8 cellular contexts compared by ENCODE assay signal in the genomic region with DNA sequence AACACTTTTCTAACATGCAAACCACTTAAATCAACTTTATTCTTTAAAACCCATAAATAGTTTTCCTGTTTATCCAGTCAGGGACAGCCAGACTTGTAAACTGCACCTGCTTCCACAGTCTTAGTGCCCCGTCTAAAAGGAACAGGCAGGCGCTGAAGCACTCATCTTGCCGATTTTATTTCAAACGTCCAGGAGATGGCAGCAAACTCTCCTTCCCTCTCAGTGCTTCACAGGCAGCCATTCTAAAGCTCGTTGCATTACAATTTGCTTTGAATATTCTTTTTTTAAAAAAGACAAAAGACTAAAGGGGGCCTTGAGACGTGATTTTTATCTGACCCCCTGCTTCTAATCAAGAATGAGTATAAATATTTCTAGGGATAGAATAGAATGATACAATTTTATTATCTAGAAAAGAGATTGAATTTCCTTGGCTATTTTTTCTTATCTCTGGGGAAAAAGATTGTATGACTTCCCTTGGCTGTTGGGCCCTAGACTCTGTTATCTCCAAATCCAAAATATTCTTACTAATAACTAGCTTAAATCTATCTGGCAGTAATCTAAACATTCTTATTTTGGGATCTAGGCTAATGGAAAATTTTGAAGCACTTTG.
DNase-seq lines count a peak whose midpoint lies in the region; ATAC-seq, FAIRE-seq and TF ChIP-seq lines count a peak whose summit lies in the region.

No MANE protein-coding gene starts in this region.

- ATAC-seq in GM18498 (IDR thresholded peaks at IDR 0.05; ENCODE audit: unreplicated experiment) (peak; percentile 92), HG02840 (IDR thresholded peaks at IDR 0.05; ENCODE audit: low FRiP score, unreplicated experiment) (peak; percentile 77)

- DNase-seq in NCI-H128 (lab: John Stamatoyannopoulos, UW; ENCODE audit: unreplicated experiment) (peak; percentile 43), T follicular helper cell (ENCODE audit: low read depth) (peak; percentile 29), keratinocyte (ENCODE audit: low read depth, low spot score) (no peak)
- DNase-seq in stimulated activated CD4-positive, alpha-beta T cell treated with anti-CD3 and anti-CD28 coated beads, Interleukin-2, amount 100 ng/mL, for 4 hours (ENCODE audit: low read depth), result peak; percentile 35

- H2AFZ ChIP-seq in ACC112 (ENCODE audit: low read length, unreplicated experiment) (peak overlapping the region; percentile 83), keratinocyte (ENCODE audit: control insufficient read depth, low read length) (peak overlapping the region; percentile 8)

- H3K4me1 Mint-ChIP-seq in brain, result peaks cover 44% of the 10 kb centered on the region

- H3K79me2 ChIP-seq in ACC112 (ENCODE audit: control insufficient read depth, insufficient read depth, low read length, unreplicated experiment), result no peaks in the 10 kb centered on the region
- no peaks in the 10 kb centered on the region for H3K79me2 ChIP-seq in keratinocyte (ENCODE audit: control insufficient read depth, insufficient read depth, low read length)

- H3K4me2 ChIP-seq in keratinocyte (ENCODE audit: control insufficient read depth, extremely low read depth, insufficient read depth, low read depth, low read length), result no peak overlapping the region

- dilution Hi-C loops in keratinocyte (cut with MboI; ENCODE audit: extremely low pct_ligation_motif_present, low sequenced_read_pairs), result no loop called here

- peak overlapping the region in 1 of 5 experiments; percentile 21 for H3K4me3 Mint-ChIP-seq in brain

- no peaks in the 10 kb centered on the region for H4K20me1 ChIP-seq in keratinocyte (ENCODE audit: control insufficient read depth, extremely low read depth, insufficient read depth, low read length)

- FAIRE-seq in keratinocyte (lab: Jason Lieb, UNC), result peak; percentile 61

- no peaks in the 10 kb centered on the region for H3K9me1 ChIP-seq in keratinocyte (ENCODE audit: control insufficient read depth, extremely low read depth, insufficient read depth, low read length)

- no peaks in the 10 kb centered on the region for H3K9me3 ChIP-seq in keratinocyte (ENCODE audit: control insufficient read depth, low read depth, low read length)

- TF ChIP-seq CTCF in brain (conservative IDR thresholded peaks at IDR 0.05), result peak; percentile 74 to 77
- TF ChIP-seq CTCF in keratinocyte (optimal IDR thresholded peaks at IDR 0.05 in 1 of 3, IDR thresholded peaks at IDR 0.05 in 1 of 3, conservative IDR thresholded peaks at IDR 0.05 in 1 of 3; ENCODE audit: extremely low read depth in 1 of 3, insufficient read depth in 2 of 3, low read length in 3 of 3), result peak; percentile 56 to 71 (median 65)

- H3K27ac Mint-ChIP-seq in brain, result peak overlapping the region in 3 of 5 experiments; percentile 35 to 79 (median 64)

- H3K36me3 ChIP-seq in ACC112 (ENCODE audit: insufficient read depth, low read length) (no peaks in the 10 kb centered on the region), keratinocyte (ENCODE audit: control insufficient read depth in 2 of 2, extremely low read depth in 1 of 2, insufficient read depth in 2 of 2, low read length in 2 of 2) (no peaks in the 10 kb centered on the region)

- H3K4me3 ChIP-seq in ACC112 (ENCODE audit: low read depth, low read length) (no peak overlapping the region), keratinocyte (ENCODE audit: control insufficient read depth in 2 of 3, extremely low read depth in 1 of 3, insufficient read depth in 2 of 3, low read depth in 1 of 3, low read length in 3 of 3) (no peak overlapping the region)

- no peaks in the 10 kb centered on the region for H3K9me3 Mint-ChIP-seq in brain

- H3K4me1 ChIP-seq in ACC112 (ENCODE audit: control insufficient read depth, insufficient read depth, low read length, unreplicated experiment) (peaks cover 27% of the 10 kb centered on the region), keratinocyte (ENCODE audit: control insufficient read depth, extremely low read depth, insufficient read depth, low read length) (peaks cover 13% of the 10 kb centered on the region)

- no peaks in the 10 kb centered on the region for H3K36me3 Mint-ChIP-seq in brain

- H3K27ac ChIP-seq in ACC112 (ENCODE audit: low read depth, low read length) (no peak overlapping the region), keratinocyte (ENCODE audit: control insufficient read depth, insufficient read depth, low read length) (no peak overlapping the region)

- H3K27me3 ChIP-seq in ACC112 (ENCODE audit: insufficient read depth, low read length), result no peaks in the 10 kb centered on the region
- no peaks in the 10 kb centered on the region for H3K27me3 ChIP-seq in keratinocyte (ENCODE audit: control insufficient read depth, extremely low read depth, insufficient read depth, low read length)

- H3K9ac ChIP-seq in keratinocyte (ENCODE audit: control insufficient read depth, extremely low read depth, insufficient read depth, low read length), result peak overlapping the region; percentile 4

- H3K27me3 Mint-ChIP-seq in brain, result no peaks in the 10 kb centered on the region
